ENCODE assay signal across 20 cellular contexts in genomic region chr4:141922224-141922623, GRCh38.
"Had no signal": no experiment of that assay in that cellular context is flagged by ENCODE, and none has a peak within 500 bp of the region (broad histone marks: within the 10 kb centered on the region; RNA-seq: fewer than 3 reads in every experiment).

No MANE protein-coding gene starts in this region.

- H3K36me3 Mint-ChIP-seq: naive thymus-derived CD4-positive, alpha-beta T cell had no signal

- H3K36me3 ChIP-seq: esophagus muscularis mucosa, heart left ventricle, suprapubic skin, thyroid gland, upper lobe of left lung, uterus had no signal

- H3K4me3 ChIP-seq: esophagus muscularis mucosa, heart left ventricle, lung, smooth muscle cell, suprapubic skin, thyroid gland, upper lobe of left lung, uterus had no signal

- H3K27ac ChIP-seq: epithelial cell of prostate, esophagus muscularis mucosa, heart left ventricle, suprapubic skin, thyroid gland, upper lobe of left lung, uterus had no signal

- H3K9me3 ChIP-seq: esophagus muscularis mucosa, heart left ventricle, suprapubic skin, thyroid gland, upper lobe of left lung, uterus had no signal

- H3K27ac Mint-ChIP-seq: effector memory CD8-positive, alpha-beta T cell; naive thymus-derived CD4-positive, alpha-beta T cell had no signal

- H3K4me3 Mint-ChIP-seq: effector memory CD8-positive, alpha-beta T cell; naive thymus-derived CD4-positive, alpha-beta T cell; nephron progenitor cell had no signal

- H3K4me1 Mint-ChIP-seq: naive thymus-derived CD4-positive, alpha-beta T cell had no signal

- ATAC-seq: effector memory CD8-positive, alpha-beta T cell; heart left ventricle; left colon; left ventricle myocardium superior; naive thymus-derived CD4-positive, alpha-beta T cell had no signal

- H3K4me1 ChIP-seq: esophagus muscularis mucosa, heart left ventricle, suprapubic skin, thyroid gland, upper lobe of left lung, uterus had no signal

- H3K27me3 ChIP-seq: esophagus muscularis mucosa, heart left ventricle, suprapubic skin, thyroid gland, upper lobe of left lung, uterus had no signal

- DNase-seq: effector memory CD8-positive, alpha-beta T cell; heart left ventricle; hippocampal formation; left colon; left ventricle myocardium superior; mesendoderm; naive thymus-derived CD4-positive, alpha-beta T cell; nephron progenitor cell; posterior cingulate gyrus; stimulated activated CD4-positive, alpha-beta T cell treated with anti-CD3 and anti-CD28 coated beads, Interleukin-2, amount 100 ng/mL, for 48 hours; stimulated activated naive CD4-positive, alpha-beta T cell treated with Interleukin-2 at 50 U/mL for 16 hours; thyroid gland; upper lobe of left lung; uterus had no signal

- FAIRE-seq: frontal cortex had no signal

- H3K4me2 ChIP-seq: smooth muscle cell had no signal
